8 cellular contexts compared by ENCODE assay signal in genomic region chr16:85799497-85800320, GRCh38. TPM values are rescaled to one million over a fixed set of nuclear protein-coding genes. Genes with fewer than 3 reads are reported as not detected.
A peak's percentile ranks its signal among the peaks of the same experiment; 100 is the strongest.
DNase-seq lines count a peak whose midpoint lies in the region; ATAC-seq and TF ChIP-seq lines count a peak whose summit lies in the region.

COX4I1 (plus strand) TSS chr16:85799695; CDS start chr16:85801206, 1,511 bp downstream.
EMC8 (minus strand) TSS chr16:85799544; CDS start chr16:85799295, 249 bp downstream.

- H3K4me3 ChIP-seq in AG09309 (ENCODE audit: control insufficient read depth, low read depth, low read length) = peak within 1 kb of the TSS; percentile 71
- peak within 1 kb of the TSS; percentile 75 to 92 for H3K4me3 ChIP-seq in cardiac fibroblast (replicated peaks in 1 of 2; ENCODE audit: low read depth in 2 of 2, low read length in 2 of 2)

- H3K36me3 Mint-ChIP-seq in activated B cell treated with CpG ODN at 0.5 μM for 24 hours (ENCODE audit: low read depth) (peaks cover 66% of the 10 kb centered on the region), immature natural killer cell (peaks cover 11 to 29% (median 21%) of the 10 kb centered on the region in 3 donors)

- TF ChIP-seq CTCF in AG09309 (IDR thresholded peaks at IDR 0.05; ENCODE audit: control insufficient read depth, insufficient read depth, low read depth, low read length, missing control alignments) = no peak
- TF ChIP-seq CTCF in activated B cell treated with CpG ODN at 0.5 μM for 24 hours (IDR thresholded peaks at IDR 0.05) = no peak
- no peak for TF ChIP-seq CTCF in cardiac fibroblast (IDR thresholded peaks at IDR 0.05; ENCODE audit: low read depth, low read length)

- H3K4me1 Mint-ChIP-seq in activated B cell treated with CpG ODN at 0.5 μM for 24 hours (peaks cover 53% of the 10 kb centered on the region), immature natural killer cell (peaks cover 55 to 72% of the 10 kb centered on the region in 2 donors)

- H3K4me3 Mint-ChIP-seq in activated B cell treated with CpG ODN at 0.5 μM for 24 hours (peak within 1 kb of the TSS; percentile 90), immature natural killer cell (peak within 1 kb of the TSS; percentile 85 to 91 (median 87))

- DNase-seq in AG09309 (ENCODE audit: low read depth) (peak; percentile 69), NCI-H226 (peak; percentile 87), activated B cell treated with CpG ODN at 0.5 μM for 24 hours (peak; percentile 89), cardiac fibroblast (ENCODE audit: low read depth in 2 of 2) (peak; percentile 94 to 95), immature natural killer cell (peak; percentile 91 to 92 (median 91)), smooth muscle cell of the brain vasculature (ENCODE audit: low read depth, low spot score) (peak; percentile 77)

- peak; percentile 85 for ATAC-seq in GM19023 (IDR thresholded peaks at IDR 0.05; ENCODE audit: unreplicated experiment)
- ATAC-seq in HG03196 (IDR thresholded peaks at IDR 0.05; ENCODE audit: unreplicated experiment) = peak; percentile 75
- peak; percentile 89 for ATAC-seq in activated B cell treated with CpG ODN at 0.5 μM for 24 hours (ENCODE audit: low read depth)

- intact Hi-C loops in activated B cell treated with CpG ODN at 0.5 μM for 24 hours (cut with micrococcal nuclease) = loop anchor here (1.0 kb wide), 3 partner anchors 43 to 110 kb away; no protein-coding TSS in a partner anchor

- POLR2A ChIA-PET in activated B cell treated with CpG ODN at 0.5 μM for 24 hours (lab: Charles Lee) = interaction anchor here (0.5 to 2.2 kb wide), 16 partner anchors 20 to 209 kb away, joined by 3 to 23 read pairs (median 4); partner anchors contain the start of gene IRF8

- CTCF ChIA-PET in activated B cell treated with CpG ODN at 0.5 μM for 24 hours (lab: Charles Lee) = interaction anchor here (1.2 to 1.4 kb wide), 2 partner anchors 22 to 230 kb away, joined by 3 to 5 read pairs; no protein-coding TSS in a partner anchor

- H3K27ac Mint-ChIP-seq in activated B cell treated with CpG ODN at 0.5 μM for 24 hours (peak within 1 kb of the TSS; percentile 84), immature natural killer cell (peak within 1 kb of the TSS; percentile 78 to 96 (median 94))

- H3K9me3 Mint-ChIP-seq in activated B cell treated with CpG ODN at 0.5 μM for 24 hours (no peaks in the 10 kb centered on the region), immature natural killer cell (no peaks in the 10 kb centered on the region)

- H3K27me3 Mint-ChIP-seq in activated B cell treated with CpG ODN at 0.5 μM for 24 hours (no peaks in the 10 kb centered on the region), immature natural killer cell (ENCODE audit: low read depth in 3 of 3) (peaks cover 6 to 20% (median 17%) of the 10 kb centered on the region in 3 donors)

RNA-seq across cellular contexts. Expression of gene COX4I1, which starts in this region (rescaled TPM):
- total RNA-seq in activated B cell treated with CpG ODN at 0.5 μM for 24 hours = 578 TPM in 2 replicates
- polyA plus RNA-seq in immature natural killer cell = 1,000 to 10,000 TPM in 2 of 3 donors, 100 to 1,000 TPM in 1; 784 to 1,292 (median 1,022) TPM

RNA-seq across cellular contexts. Expression of gene EMC8, which starts in this region (rescaled TPM):
- total RNA-seq in activated B cell treated with CpG ODN at 0.5 μM for 24 hours = 27.8 and 29.0 TPM in 2 replicates
- polyA plus RNA-seq in immature natural killer cell = 10 to 100 TPM; 25.4 to 34.6 (median 26.1) TPM

Comparison
In these comparisons a context has a peak if more than half of its experiments do, and no peak if none do; other contexts are left out.
1. Peak in every context shown above with its lines: DNase-seq, ATAC-seq and H3K4me3 ChIP-seq.